ENCODE assay signal across 12 cellular contexts in the genomic region with DNA sequence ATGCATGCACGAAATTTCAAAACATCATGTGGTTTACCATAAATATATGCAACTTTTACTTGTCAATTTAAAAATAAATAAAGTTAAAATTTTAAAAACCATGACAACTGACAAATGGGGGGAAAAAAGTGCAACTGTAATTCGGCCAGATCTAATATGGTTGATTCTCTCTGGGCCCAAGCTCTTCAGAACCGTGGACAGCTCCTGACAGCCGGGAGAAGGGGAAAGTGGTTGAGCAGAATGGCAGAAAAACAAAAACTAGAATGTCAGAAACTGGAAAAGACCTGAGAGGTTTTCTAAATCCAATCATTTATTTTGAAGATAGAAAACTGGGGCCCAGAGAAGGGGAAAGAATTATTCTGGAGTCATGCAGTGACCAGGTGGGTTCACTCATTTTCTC.
A peak's percentile ranks its signal among the peaks of the same experiment; 100 is the strongest.
DNase-seq lines count a peak whose midpoint lies in the region; ATAC-seq, FAIRE-seq and TF ChIP-seq lines count a peak whose summit lies in the region.
"Had no signal": no experiment of that assay in that cellular context is flagged by ENCODE, and none has a peak within 500 bp of the region (broad histone marks: within the 10 kb centered on the region; RNA-seq: fewer than 3 reads in every experiment).

No MANE protein-coding gene starts in this region.

- H4K20me1 ChIP-seq in SK-N-SH (ENCODE audit: insufficient read depth): no peaks in the 10 kb centered on the region

- peaks cover 0 to 3% of the 10 kb centered on the region in 2 experiments; a peak in 1 of 4 replicates for H3K4me1 ChIP-seq in SK-N-SH (ENCODE audit: control insufficient read depth in 1 of 2, insufficient read depth in 2 of 2, low read depth in 1 of 2, low read length in 1 of 2)

- H3K79me2 ChIP-seq in SK-N-SH (ENCODE audit: insufficient read depth): no peaks in the 10 kb centered on the region

- no peaks in the 10 kb centered on the region for H3K27me3 ChIP-seq in SK-N-SH (ENCODE audit: insufficient read depth)

- H3K4me2 ChIP-seq in SK-N-SH: no peak overlapping the region

- CTCF ChIA-PET in SK-N-SH (lab: Yijun Ruan, JAX): no interaction called here

- TF ChIP-seq CTCF in SK-N-SH (IDR thresholded peaks at IDR 0.05): no peak
- no peak for TF ChIP-seq CTCF in fibroblast of villous mesenchyme (IDR thresholded peaks at IDR 0.05; ENCODE audit: insufficient read depth, low read depth, low read length)

- no peak overlapping the region for H3K9ac ChIP-seq in SK-N-SH

- POLR2A ChIA-PET in SK-N-SH (lab: Yijun Ruan, JAX): no interaction called here

- H3F3A ChIP-seq in SK-N-SH (replicated peaks; ENCODE audit: insufficient read depth): no peaks in the 10 kb centered on the region

- H3K9me3 ChIP-seq in SK-N-SH: no peaks in the 10 kb centered on the region

- DNase-seq in stimulated activated CD4-positive, alpha-beta T cell treated with anti-CD3 and anti-CD28 coated beads, Interleukin-2, amount 100 ng/mL, for 48 hours: peak; percentile 5 to 13
- DNase-seq in stimulated activated CD4-positive, alpha-beta T cell treated with anti-CD3 and anti-CD28 coated beads, Interleukin-4, amount 100 ng/mL, for 4 hours: no peak
- DNase-seq in SK-N-SH (no peak), fibroblast of villous mesenchyme (ENCODE audit: low read depth) (peak; percentile 11), GM19239 (ENCODE audit: insufficient read length, low spot score) (no peak), NCI-H1694 treated with DMSO at 0.1 percent for 48 hours (lab: John Stamatoyannopoulos, UW) (no peak)
- DNase-seq: activated T-cell treated with anti-CD3 and anti-CD28 coated beads, Interleukin-2, amount 50 U/mL, for 4 hours; NCI-H2081 had no signal

- H3K36me3 ChIP-seq in SK-N-SH (replicated peaks in 1 of 2; ENCODE audit: control insufficient read depth in 1 of 2, insufficient read depth in 2 of 2, low read length in 1 of 2): no peaks in the 10 kb centered on the region

- no peak for FAIRE-seq in GM19239 (lab: Jason Lieb, UNC)
- FAIRE-seq: keratinocyte had no signal

- H3K4me3 ChIP-seq in SK-N-SH (ENCODE audit: low read depth in 2 of 2, low read length in 1 of 2): no peak overlapping the region
- H3K4me3 ChIP-seq in fibroblast of villous mesenchyme (ENCODE audit: low read depth, low read length): no peak overlapping the region
- H3K4me3 ChIP-seq: SK-N-MC had no signal

- no peak overlapping the region for H3K27ac ChIP-seq in SK-N-SH (ENCODE audit: low read depth in 2 of 2, low read length in 1 of 2)
- H3K27ac ChIP-seq: SK-N-MC had no signal

- no peak overlapping the region for H2AFZ ChIP-seq in SK-N-SH (ENCODE audit: low read depth)

- no peaks in the 10 kb centered on the region for H3K9me2 ChIP-seq in SK-N-SH

- ATAC-seq in HG03175 (IDR thresholded peaks at IDR 0.05; ENCODE audit: unreplicated experiment): no peak
- no peak for ATAC-seq in HG03432 (IDR thresholded peaks at IDR 0.05; ENCODE audit: unreplicated experiment)
- ATAC-seq: activated T-cell treated with anti-CD3 and anti-CD28 coated beads, Interleukin-2, amount 50 U/mL, for 4 hours had no signal

- no peak for TF ChIP-seq RAD21 in SK-N-SH (IDR thresholded peaks at IDR 0.05; ENCODE audit: low read length)

- no peak for TF ChIP-seq EP300 in SK-N-SH (IDR thresholded peaks at IDR 0.05; ENCODE audit: borderline replicate concordance in 1 of 2, low read depth in 1 of 2, low read length in 1 of 2)

- 16% methylated on average over 4 of the region's 4 CpGs for WGBS in SK-N-SH (ENCODE audit: low lambda C conversion rate)

TF ChIP-seq in SK-N-SH, 30 proteins besides CTCF, POLR2A, EP300 and RAD21:
- TF ChIP-seq TEAD4 (IDR thresholded peaks at IDR 0.05; ENCODE audit: borderline replicate concordance, insufficient read depth): no peak
- TF ChIP-seq, protein P1, sequence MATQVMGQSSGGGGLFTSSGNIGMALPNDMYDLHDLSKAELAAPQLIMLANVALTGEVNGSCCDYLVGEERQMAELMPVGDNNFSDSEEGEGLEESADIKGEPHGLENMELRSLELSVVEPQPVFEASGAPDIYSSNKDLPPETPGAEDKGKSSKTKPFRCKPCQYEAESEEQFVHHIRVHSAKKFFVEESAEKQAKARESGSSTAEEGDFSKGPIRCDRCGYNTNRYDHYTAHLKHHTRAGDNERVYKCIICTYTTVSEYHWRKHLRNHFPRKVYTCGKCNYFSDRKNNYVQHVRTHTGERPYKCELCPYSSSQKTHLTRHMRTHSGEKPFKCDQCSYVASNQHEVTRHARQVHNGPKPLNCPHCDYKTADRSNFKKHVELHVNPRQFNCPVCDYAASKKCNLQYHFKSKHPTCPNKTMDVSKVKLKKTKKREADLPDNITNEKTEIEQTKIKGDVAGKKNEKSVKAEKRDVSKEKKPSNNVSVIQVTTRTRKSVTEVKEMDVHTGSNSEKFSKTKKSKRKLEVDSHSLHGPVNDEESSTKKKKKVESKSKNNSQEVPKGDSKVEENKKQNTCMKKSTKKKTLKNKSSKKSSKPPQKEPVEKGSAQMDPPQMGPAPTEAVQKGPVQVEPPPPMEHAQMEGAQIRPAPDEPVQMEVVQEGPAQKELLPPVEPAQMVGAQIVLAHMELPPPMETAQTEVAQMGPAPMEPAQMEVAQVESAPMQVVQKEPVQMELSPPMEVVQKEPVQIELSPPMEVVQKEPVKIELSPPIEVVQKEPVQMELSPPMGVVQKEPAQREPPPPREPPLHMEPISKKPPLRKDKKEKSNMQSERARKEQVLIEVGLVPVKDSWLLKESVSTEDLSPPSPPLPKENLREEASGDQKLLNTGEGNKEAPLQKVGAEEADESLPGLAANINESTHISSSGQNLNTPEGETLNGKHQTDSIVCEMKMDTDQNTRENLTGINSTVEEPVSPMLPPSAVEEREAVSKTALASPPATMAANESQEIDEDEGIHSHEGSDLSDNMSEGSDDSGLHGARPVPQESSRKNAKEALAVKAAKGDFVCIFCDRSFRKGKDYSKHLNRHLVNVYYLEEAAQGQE (IDR thresholded peaks at IDR 0.05; ENCODE audit: low read depth, low read length): peak; percentile 96

Comparison
In these comparisons a context has a peak if more than half of its experiments do, and no peak if none do; other contexts are left out.
1. DNase-seq: peak in stimulated activated CD4-positive, alpha-beta T cell treated with anti-CD3 and anti-CD28 coated beads, Interleukin-2, amount 100 ng/mL, for 48 hours (2 of 2) and fibroblast of villous mesenchyme (single experiment); none in stimulated activated CD4-positive, alpha-beta T cell treated with anti-CD3 and anti-CD28 coated beads, Interleukin-4, amount 100 ng/mL, for 4 hours (0 of 2), SK-N-SH (single experiment), GM19239 (single experiment) and NCI-H1694 treated with DMSO at 0.1 percent for 48 hours (single experiment).